ENCODE assay signal across 18 cellular contexts in genomic region chr1:21567241-21568005, GRCh38. TPM values are rescaled to one million over a fixed set of nuclear protein-coding genes. Genes with fewer than 3 reads are reported as not detected.
DNase-seq lines count a peak whose midpoint lies in the region; TF ChIP-seq lines count a peak whose summit lies in the region.
"Had no signal": no experiment of that assay in that cellular context is flagged by ENCODE, and none has a peak within 500 bp of the region (broad histone marks: within the 10 kb centered on the region; RNA-seq: fewer than 3 reads in every experiment).

No MANE protein-coding gene starts in this region.

- POLR2A ChIA-PET in GM10248 (lab: Yijun Ruan, JAX), result no interaction called here

- peak overlapping the region; percentile 23; the same call in 1 of the 2 replicates for H3K27ac ChIP-seq in GM23248
- H3K27ac ChIP-seq: RWPE1, upper lobe of left lung had no signal

- no peaks in the 10 kb centered on the region; the same call in 1 of the 2 replicates for H3F3A ChIP-seq in GM23248 (ENCODE audit: insufficient read depth)

- no peaks in the 10 kb centered on the region for H3K36me3 ChIP-seq in GM23248 (ENCODE audit: low read depth)
- H3K36me3 ChIP-seq in adipocyte (ENCODE audit: control insufficient read depth, insufficient read depth, low read length, severe bottlenecking), result peaks cover 9% of the 10 kb centered on the region
- H3K36me3 ChIP-seq in kidney epithelial cell (ENCODE audit: control insufficient read depth, insufficient read depth, low read length), result no peaks in the 10 kb centered on the region

- DNase-seq in AG09309 (ENCODE audit: low read depth), result peak; percentile 87
- peak; percentile 89 for DNase-seq in GM23248
- peak; percentile 41 for DNase-seq in adipocyte (ENCODE audit: low read depth)
- peak; percentile 75 for DNase-seq in kidney epithelial cell (ENCODE audit: low read depth)
- DNase-seq in SK-N-DZ (ENCODE audit: low spot score), result no peak
- no peak for DNase-seq in GM10248 (ENCODE audit: extremely low spot score)
- DNase-seq in GM13976 (ENCODE audit: low spot score), result no peak
- DNase-seq in NCI-H1048 (lab: John Stamatoyannopoulos, UW), result no peak
- DNase-seq: activated T-cell treated with anti-CD3 and anti-CD28 coated beads, Interleukin-2, amount 50 U/mL, for 72 hours; amniotic stem cell; effector CD4-positive, alpha-beta T cell; NCI-H187 treated with DMSO at 0.1 percent for 48 hours; NCI-H526; stimulated activated CD4-positive, alpha-beta T cell treated with anti-CD3 and anti-CD28 coated beads, Interleukin-2, amount 100 ng/mL, for 48 hours; T-helper 9 cell; upper lobe of left lung had no signal

- TF ChIP-seq CTCF in AG09309 (IDR thresholded peaks at IDR 0.05; ENCODE audit: control insufficient read depth, insufficient read depth, low read depth, low read length, missing control alignments), result no peak
- TF ChIP-seq CTCF in kidney epithelial cell (IDR thresholded peaks at IDR 0.05; ENCODE audit: insufficient read depth, low read length, poor library complexity, severe bottlenecking), result no peak
- TF ChIP-seq CTCF in GM10248 (IDR thresholded peaks at IDR 0.05; ENCODE audit: control extremely low read depth, extremely low read depth, low read depth, missing control alignments), result no peak
- TF ChIP-seq CTCF in GM13976 (IDR thresholded peaks at IDR 0.05; ENCODE audit: borderline replicate concordance, control extremely low read depth, extremely low read depth, insufficient read depth, missing control alignments), result no peak

- H3K79me2 ChIP-seq in GM23248 (ENCODE audit: insufficient read depth), result no peaks in the 10 kb centered on the region

- H3K9ac ChIP-seq in GM23248 (no peak overlapping the region), adipocyte (ENCODE audit: low read length) (peak overlapping the region; percentile 8)

- H3K9me2 ChIP-seq in GM23248 (ENCODE audit: insufficient read depth), result no peaks in the 10 kb centered on the region

- H3K27me3 ChIP-seq in GM23248 (replicated peaks; ENCODE audit: insufficient read depth), result no peaks in the 10 kb centered on the region
- no peaks in the 10 kb centered on the region for H3K27me3 ChIP-seq in adipocyte (replicated peaks; ENCODE audit: control insufficient read depth, insufficient read depth, low read length)
- H3K27me3 ChIP-seq in kidney epithelial cell (ENCODE audit: control insufficient read depth, insufficient read depth, low read length), result no peaks in the 10 kb centered on the region
- H3K27me3 ChIP-seq: upper lobe of left lung had no signal

- 67% methylated on average over 24 of the region's 24 CpGs for WGBS in GM23248 (ENCODE audit: low coverage in 1 of 2, low lambda C conversion rate in 2 of 2, missing lambda C conversion rate in 2 of 2), 2 experiments

- H4K20me1 ChIP-seq in GM23248 (ENCODE audit: insufficient read depth), result no peaks in the 10 kb centered on the region

- in situ Hi-C loops in GM23248 (cut with MboI) (no loop called here), GM13976 (cut with MboI; ENCODE audit: low sequenced_read_pairs, unreplicated experiment) (no loop called here)

- no peak overlapping the region for H2AFZ ChIP-seq in GM23248

- H3K4me2 ChIP-seq in GM23248 (ENCODE audit: unreplicated experiment), result no peak overlapping the region

- CTCF ChIA-PET in GM10248 (lab: Yijun Ruan, JAX), result no interaction called here

- H3K4me3 ChIP-seq in AG09309 (ENCODE audit: control insufficient read depth, low read depth, low read length) (no peak overlapping the region), GM23248 (no peak overlapping the region), adipocyte (ENCODE audit: low read length) (no peak overlapping the region), kidney epithelial cell (ENCODE audit: low read depth, low read length) (no peak overlapping the region)
- H3K4me3 ChIP-seq: upper lobe of left lung had no signal

- H3K9me3 ChIP-seq in GM23248 (ENCODE audit: low read depth), result no peaks in the 10 kb centered on the region
- peaks cover 8% of the 10 kb centered on the region for H3K9me3 ChIP-seq in adipocyte (ENCODE audit: control insufficient read depth, low read length)
- H3K9me3 ChIP-seq: upper lobe of left lung had no signal

- H3K4me1 ChIP-seq in GM23248 (ENCODE audit: insufficient read depth) (peaks cover 13% of the 10 kb centered on the region; the same call in 1 of the 2 replicates), adipocyte (ENCODE audit: control insufficient read depth, insufficient read depth, low read length) (peaks cover 32% of the 10 kb centered on the region)
- H3K4me1 ChIP-seq: upper lobe of left lung had no signal

RNA-seq across cellular contexts. Expression of gene ALPL, which starts 58.2 kb away (rescaled TPM):
- total RNA-seq in GM23248 (2014; rRNA removed; shearing (Covaris generic)), result not detected in 2 replicates
- 0.35 and 0.95 TPM in 2 replicates for polyA plus RNA-seq in GM23248 (2016; fragmentation: Nextera tagmentation; extraction: Ambion mirVana)
- 5.1 and 7.3 TPM in 2 replicates for total RNA-seq in kidney epithelial cell
- polyA plus RNA-seq in SK-N-DZ (2014; cell fraction: cytosol; rRNA removed), result 1.9 and 3.7 TPM in 2 replicates
- 1.7 and 1.9 TPM in 2 replicates for polyA plus RNA-seq in SK-N-DZ (2014; cell fraction: nucleus; rRNA removed)
- polyA plus RNA-seq: CD14-positive monocyte had no signal

Comparison
In these comparisons a context has a peak if more than half of its experiments do, and no peak if none do; other contexts are left out.
1. DNase-seq: peak in AG09309 (single experiment), GM23248 (single experiment), adipocyte (single experiment) and kidney epithelial cell (single experiment); none in SK-N-DZ (single experiment), GM10248 (single experiment), GM13976 (single experiment) and NCI-H1048 (single experiment).